Comparison of ENCODE assay signal across 1 cellular context in genomic region chr2:182894174-182894573, GRCh38.
TF ChIP-seq lines count a peak whose summit lies in the region.

No MANE protein-coding gene starts in this region.

TF ChIP-seq in HepG2, 621 proteins besides CTCF, POLR2A, EP300 and RAD21:
- peak; percentile 20; the same call in 1 of the 2 replicates for TF ChIP-seq ZNF687 (CRISPR knock-in tag; IDR thresholded peaks at IDR 0.05)
- no peak for TF ChIP-seq ZNF615 (CRISPR knock-in tag; IDR thresholded peaks at IDR 0.05; ENCODE audit: borderline replicate concordance)
